Comparison of ENCODE assay signal across 5 cellular contexts in genomic region chr6:139823808-139824126, GRCh38.
"Had no signal": no experiment of that assay in that cellular context is flagged by ENCODE, and none has a peak within 500 bp of the region (broad histone marks: within the 10 kb centered on the region; RNA-seq: fewer than 3 reads in every experiment).

No MANE protein-coding gene starts in this region.

- H3K4me3 Mint-ChIP-seq: H9 had no signal

- H3K4me1 Mint-ChIP-seq: H9 had no signal

- H3K27ac Mint-ChIP-seq: H9 had no signal

- H3K9me3 Mint-ChIP-seq: H9 had no signal

- DNase-seq: GOT3, H9, HCEC 1CT, IMR-90, KBM-7 had no signal
